8 cellular contexts compared by ENCODE assay signal in the genomic region with DNA sequence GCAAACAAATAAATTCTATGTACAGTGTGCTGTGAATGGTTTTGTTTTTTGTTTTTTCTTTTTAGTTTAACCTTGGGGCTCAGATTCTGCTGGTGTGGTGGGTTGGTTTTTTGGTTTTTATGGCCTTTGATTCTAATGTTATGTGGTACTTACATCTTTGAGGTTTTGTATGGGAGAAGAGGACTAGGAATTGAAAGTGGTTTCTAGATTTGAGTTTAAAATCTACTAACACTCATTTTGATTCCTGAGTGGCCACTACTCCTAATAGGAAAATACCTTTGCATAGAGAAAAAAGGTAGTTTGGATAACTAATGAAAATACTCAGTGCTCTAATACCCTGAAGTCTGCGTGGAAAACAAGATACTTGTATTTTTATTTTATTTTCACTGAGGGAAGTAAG.
DNase-seq lines count a peak whose midpoint lies in the region; ATAC-seq and TF ChIP-seq lines count a peak whose summit lies in the region.

No MANE protein-coding gene starts in this region.

- CTCF ChIA-PET in A673 (lab: Charles Lee) = no interaction called here

- H3K27ac ChIP-seq in A673 (ENCODE audit: low read depth, low read length, poor library complexity, severe bottlenecking) (peak overlapping the region; percentile 99), brain microvascular endothelial cell (peak overlapping the region; percentile 98)

- peaks cover 27% of the 10 kb centered on the region for H3K36me3 Mint-ChIP-seq in HFFc6 (ENCODE audit: low read depth)

- H3K27me3 ChIP-seq in A673 (replicated peaks; ENCODE audit: insufficient read depth, low read depth, low read length, poor library complexity) = no peaks in the 10 kb centered on the region
- no peaks in the 10 kb centered on the region for H3K27me3 ChIP-seq in brain microvascular endothelial cell (replicated peaks)
- no peaks in the 10 kb centered on the region for H3K27me3 ChIP-seq in mononuclear cell (ENCODE audit: insufficient read depth, low read length)

- peak overlapping the region; percentile 99 for H3K27ac Mint-ChIP-seq in HFFc6

- H3K4me1 ChIP-seq in A673 (ENCODE audit: insufficient read depth, low read length, poor library complexity, severe bottlenecking) (peaks cover 19% of the 10 kb centered on the region), mononuclear cell (ENCODE audit: insufficient read depth, low read length) (peaks cover 16% of the 10 kb centered on the region)

- H3K4me3 ChIP-seq in A673 (ENCODE audit: low read depth, low read length, poor library complexity, severe bottlenecking) = peak overlapping the region; percentile 75
- peak overlapping the region; percentile 90 for H3K4me3 ChIP-seq in brain microvascular endothelial cell (ENCODE audit: low read depth, low read length)
- H3K4me3 ChIP-seq in mononuclear cell (ENCODE audit: low read length) = peak overlapping the region; percentile 72

- peak overlapping the region; percentile 97 for H3K4me3 Mint-ChIP-seq in HFFc6

- POLR2A ChIA-PET in A673 (lab: Charles Lee; ENCODE audit: low non-redundant PET) = no interaction called here

- ATAC-seq in omental fat pad (ENCODE audit: low FRiP score) (no peak), HG02981 (IDR thresholded peaks at IDR 0.05; ENCODE audit: unreplicated experiment) (no peak)

- intact Hi-C loops in A673 (cut with micrococcal nuclease; ENCODE audit: unreplicated experiment) = loop anchor here (5.0 kb wide), 1 partner anchor 108 kb away; no protein-coding TSS in a partner anchor

- in situ Hi-C loops in brain microvascular endothelial cell (cut with HindIII; ENCODE audit: low pct_ligation_motif_present, low sequenced_read_pairs) = no loop called here

- H3K36me3 ChIP-seq in A673 (ENCODE audit: insufficient read depth, low read length, poor library complexity, severe bottlenecking) = no peaks in the 10 kb centered on the region
- H3K36me3 ChIP-seq in brain microvascular endothelial cell (replicated peaks) = no peaks in the 10 kb centered on the region

- peaks cover 61% of the 10 kb centered on the region for H3K4me1 Mint-ChIP-seq in HFFc6 (ENCODE audit: low read depth)

- DNase-seq in A673 (ENCODE audit: low spot score) (no peak), HFFc6 (no peak), brain microvascular endothelial cell (no peak), omental fat pad (ENCODE audit: low spot score) (no peak), activated gamma-delta T cell (lab: John Stamatoyannopoulos, UW) (no peak), GDM1 (lab: John Stamatoyannopoulos, UW) (no peak)

- no TSS peak for BruUV-seq in A673 (replicated peaks; lab: Mats Ljungman, UMichigan)

- no peaks in the 10 kb centered on the region for H3K9me3 Mint-ChIP-seq in HFFc6

- H3K9me3 ChIP-seq in A673 (ENCODE audit: low read depth, low read length, poor library complexity, severe bottlenecking) = no peaks in the 10 kb centered on the region
- H3K9me3 ChIP-seq in mononuclear cell (ENCODE audit: low read depth, low read length) = no peaks in the 10 kb centered on the region

- TF ChIP-seq CTCF in A673 (conservative IDR thresholded peaks at IDR 0.05; ENCODE audit: low read depth, low read length) (no peak), HFFc6 (IDR thresholded peaks at IDR 0.05) (no peak), brain microvascular endothelial cell (IDR thresholded peaks at IDR 0.05; ENCODE audit: low read depth, low read length, missing control alignments) (no peak), omental fat pad (IDR thresholded peaks at IDR 0.05) (no peak)

- peaks cover 4% of the 10 kb centered on the region; the same call in 1 of the 2 replicates for H3K27me3 Mint-ChIP-seq in HFFc6 (ENCODE audit: insufficient read depth)
